Comparison of ENCODE assay signal across 1 cellular context in the genomic region with DNA sequence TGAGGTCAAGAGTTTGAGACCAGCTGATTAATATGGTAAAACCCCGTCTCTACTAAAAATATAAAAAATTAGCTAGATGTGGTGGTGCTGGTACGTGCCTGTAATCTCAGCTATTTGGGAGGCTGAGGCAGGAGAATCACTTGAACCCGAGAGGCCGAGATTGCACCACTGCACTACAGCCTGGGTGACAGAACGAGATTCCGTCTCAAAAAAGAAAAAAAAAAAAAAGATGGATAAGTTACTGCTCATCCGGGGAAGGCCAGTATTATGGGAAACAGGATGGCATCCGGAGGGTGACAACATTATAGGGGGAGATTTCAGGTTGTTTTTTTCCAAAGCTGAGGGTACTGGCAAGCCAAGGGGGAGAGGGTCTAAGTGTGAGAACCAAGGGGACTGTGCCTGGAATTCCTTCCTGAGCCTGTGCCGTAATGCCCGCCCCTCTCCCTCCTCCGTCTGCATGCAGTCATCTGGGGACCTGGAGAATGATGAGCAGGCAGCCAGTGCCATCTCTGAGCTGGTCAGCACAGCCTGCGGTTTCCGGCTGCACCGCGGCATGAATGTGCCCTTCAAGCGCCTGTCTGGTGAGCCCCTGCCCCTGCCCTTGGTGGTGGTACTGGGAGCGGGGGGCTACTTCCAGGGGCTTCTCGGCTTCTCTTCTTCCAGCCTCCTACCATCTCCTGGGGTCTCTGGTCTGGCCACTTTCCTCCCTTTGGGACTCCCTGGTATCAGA.
TF ChIP-seq lines count a peak whose summit lies in the region.

No MANE protein-coding gene starts in this region.

TF ChIP-seq in HepG2, 621 proteins besides CTCF, POLR2A, EP300 and RAD21:
- no peak for TF ChIP-seq NFIB (CRISPR knock-in tag; IDR thresholded peaks at IDR 0.05; ENCODE audit: borderline replicate concordance)
- peak; percentile 43 for TF ChIP-seq AGO1 (IDR thresholded peaks at IDR 0.05; ENCODE audit: low read depth, low read length, poor library complexity, severe bottlenecking)
- peak; percentile 82 for TF ChIP-seq AGO2 (optimal IDR thresholded peaks at IDR 0.05; ENCODE audit: low read depth, low read length)
- TF ChIP-seq RBFOX2 (IDR thresholded peaks at IDR 0.05; ENCODE audit: low read depth, low read length): peak; percentile 61
